Comparison of ENCODE assay signal across 20 cellular contexts in the genomic region with DNA sequence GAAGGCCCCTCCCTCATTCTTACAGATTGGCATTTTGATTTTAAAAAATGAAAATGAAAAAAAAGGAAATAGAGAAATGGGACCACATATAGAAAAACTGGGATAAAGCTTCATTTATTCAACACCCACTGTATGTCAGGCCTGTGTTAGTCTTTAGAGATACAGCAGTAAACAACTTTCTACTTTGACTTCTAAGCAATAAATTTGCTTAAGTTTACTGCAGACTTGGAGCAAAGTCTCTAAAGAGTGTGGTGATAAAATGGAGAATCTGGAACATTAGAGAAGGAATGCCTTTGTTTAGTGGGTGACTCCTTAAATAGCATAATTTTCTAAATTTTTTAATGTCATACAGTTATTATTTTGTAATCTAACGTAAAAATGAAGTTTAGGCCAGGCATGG.
A peak's percentile ranks its signal among the peaks of the same experiment; 100 is the strongest.
DNase-seq lines count a peak whose midpoint lies in the region; ATAC-seq and TF ChIP-seq lines count a peak whose summit lies in the region.
"Had no signal": no experiment of that assay in that cellular context is flagged by ENCODE, and none has a peak within 500 bp of the region (broad histone marks: within the 10 kb centered on the region; RNA-seq: fewer than 3 reads in every experiment).

No MANE protein-coding gene starts in this region.

- peaks cover 0 to 15% of the 10 kb centered on the region in 2 donors for H3K4me1 ChIP-seq in right atrium auricular region
- H3K4me1 ChIP-seq in mucosa of descending colon (ENCODE audit: low read depth) = no peaks in the 10 kb centered on the region
- H3K4me1 ChIP-seq: BLaER1 had no signal

- no peaks in the 10 kb centered on the region for H3K27me3 ChIP-seq in right atrium auricular region
- H3K27me3 ChIP-seq: BLaER1 had no signal

- H3K36me3 Mint-ChIP-seq in T-helper 17 cell (ENCODE audit: low read depth) = no peaks in the 10 kb centered on the region
- H3K36me3 Mint-ChIP-seq: CD4-positive, alpha-beta memory T cell had no signal

- H3K4me1 Mint-ChIP-seq in T-helper 17 cell = no peaks in the 10 kb centered on the region
- H3K4me1 Mint-ChIP-seq: CD4-positive, alpha-beta memory T cell had no signal

- peaks cover 7% of the 10 kb centered on the region for H3K27me3 Mint-ChIP-seq in T-helper 17 cell

- H3K27ac Mint-ChIP-seq in T-helper 17 cell = no peak overlapping the region
- H3K27ac Mint-ChIP-seq: CD4-positive, alpha-beta memory T cell had no signal

- no peaks in the 10 kb centered on the region for H3K36me3 ChIP-seq in right atrium auricular region
- H3K36me3 ChIP-seq in mucosa of descending colon (ENCODE audit: low read depth) = no peaks in the 10 kb centered on the region
- H3K36me3 ChIP-seq: BLaER1, HAP-1 had no signal

- intact Hi-C loops in left ventricle myocardium superior (cut with micrococcal nuclease) (loop anchor here (10.0 kb wide), 1 partner anchor 76 kb away; the partner anchor contains the start of gene CNKSR3), mucosa of descending colon (cut with DNase I, micrococcal nuclease) (no loop called here)

- H3K9me3 ChIP-seq in right atrium auricular region (no peaks in the 10 kb centered on the region), mucosa of descending colon (no peaks in the 10 kb centered on the region), T-helper 17 cell (ENCODE audit: control insufficient read depth, low read length, poor library complexity, severe bottlenecking) (no peaks in the 10 kb centered on the region)
- H3K9me3 ChIP-seq: BLaER1, HAP-1 had no signal

- H3K4me3 ChIP-seq in right atrium auricular region (no peak overlapping the region), mucosa of descending colon (no peak overlapping the region)
- H3K4me3 ChIP-seq: BLaER1, GM23248, HAP-1, SK-N-MC had no signal

- peak; percentile 60 for DNase-seq in NCI-H1092 treated with DMSO at 0.1 percent for 48 hours (lab: John Stamatoyannopoulos, UW)
- no peak for DNase-seq in NCI-H1092 (lab: John Stamatoyannopoulos, UW)
- DNase-seq in right atrium auricular region (ENCODE audit: low spot score) = no peak
- no peak for DNase-seq in left ventricle myocardium superior
- DNase-seq in mucosa of descending colon = no peak
- no peak for DNase-seq in T-helper 17 cell
- no peak for DNase-seq in foreskin melanocyte
- DNase-seq: ACHN; CD4-positive, alpha-beta memory T cell; GM23248; KBM-7; NCI-H1694; NCI-H446 had no signal

- TF ChIP-seq CTCF in right atrium auricular region (IDR thresholded peaks at IDR 0.05) (no peak), mucosa of descending colon (IDR thresholded peaks at IDR 0.05) (no peak)

- ATAC-seq in left ventricle myocardium superior = no peak
- ATAC-seq in mucosa of descending colon = peak; percentile 57
- no peak for ATAC-seq in T-helper 17 cell
- no peak for ATAC-seq in HG02973 (IDR thresholded peaks at IDR 0.05; ENCODE audit: unreplicated experiment)
- ATAC-seq: PC-3 had no signal

- no peak overlapping the region for H3K4me3 Mint-ChIP-seq in T-helper 17 cell
- H3K4me3 Mint-ChIP-seq: CD4-positive, alpha-beta memory T cell had no signal

- H3K27ac ChIP-seq in right atrium auricular region = peak overlapping the region; percentile 78 to 94
- H3K27ac ChIP-seq: 22Rv1, BLaER1, GM23248, HL-60, SK-N-MC had no signal
